In the genomic region with DNA sequence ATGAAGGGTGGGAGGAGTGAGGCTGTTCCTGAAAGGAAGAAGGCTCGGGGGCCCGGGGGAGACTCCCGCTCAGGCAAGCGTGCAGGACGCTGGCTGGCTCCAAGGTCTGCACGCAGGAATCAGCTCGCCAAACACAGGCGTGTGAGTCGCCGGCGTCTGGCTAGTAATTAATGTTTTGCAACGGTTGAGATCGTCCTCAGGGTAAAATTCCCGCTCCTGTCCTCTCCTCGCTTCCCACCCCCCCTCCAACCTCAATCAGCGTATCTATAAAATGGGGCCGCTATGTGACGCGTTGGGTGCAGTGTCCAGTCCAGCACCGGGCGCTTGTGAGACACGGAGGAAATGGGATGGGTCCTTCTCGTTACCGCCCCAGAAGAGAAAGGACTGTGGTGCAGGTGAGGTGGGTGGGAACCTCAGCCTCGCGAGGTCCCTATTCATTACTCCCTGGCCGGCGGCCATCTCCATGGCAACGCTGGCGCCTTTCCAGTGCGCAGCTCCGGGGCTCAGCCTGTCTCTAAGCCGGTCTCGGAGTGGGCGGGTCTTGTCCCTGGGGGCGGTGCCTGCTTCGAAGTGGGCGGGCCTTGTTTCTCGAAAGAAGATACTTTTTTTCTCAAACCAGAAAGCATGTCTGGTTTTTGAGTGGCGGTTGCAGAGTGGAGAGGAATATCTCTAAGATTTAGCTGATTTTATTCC, we compare ENCODE assay signal across 8 cellular contexts. TPM values are rescaled to one million over a fixed set of nuclear protein-coding genes. Genes with fewer than 3 reads are reported as not detected.
A peak's percentile ranks its signal among the peaks of the same experiment; 100 is the strongest.
DNase-seq lines count a peak whose midpoint lies in the region; ATAC-seq and TF ChIP-seq lines count a peak whose summit lies in the region.

No MANE protein-coding gene starts in this region.

- peak; percentile 94 for ATAC-seq in GM19035 (IDR thresholded peaks at IDR 0.05; ENCODE audit: unreplicated experiment)
- ATAC-seq in HG03469 (IDR thresholded peaks at IDR 0.05; ENCODE audit: unreplicated experiment) = peak; percentile 92

- WGBS in liver = 2% methylated on average over 40 of the region's 40 CpGs

- no peak overlapping the region for H3K9ac ChIP-seq in liver (ENCODE audit: low read depth in 1 of 2, low read length in 2 of 2)

- peak in 1 of 2 donors; percentile 17 for TF ChIP-seq RAD21 in liver (IDR thresholded peaks at IDR 0.05)

- H3K27ac ChIP-seq in ACC112 (ENCODE audit: low read depth, low read length) = no peak overlapping the region
- no peak overlapping the region for H3K27ac ChIP-seq in liver (ENCODE audit: low read depth in 1 of 2, low read length in 2 of 2)

- H3K27me3 ChIP-seq in ACC112 (ENCODE audit: insufficient read depth, low read length) (no peaks in the 10 kb centered on the region; the same call in 1 of the 2 replicates), liver (ENCODE audit: control insufficient read depth in 4 of 4, insufficient read depth in 4 of 4, low read length in 3 of 4) (no peaks in the 10 kb centered on the region)

- H3K4me3 ChIP-seq in ACC112 (ENCODE audit: low read depth, low read length) (peak overlapping the region; percentile 74), liver (ENCODE audit: low read depth in 1 of 3, low read length in 3 of 3) (peak overlapping the region in 2 of 3 donors; percentile 9 to 35)

- TF ChIP-seq CTCF in liver (IDR thresholded peaks at IDR 0.05; ENCODE audit: low read depth, low read length, missing input control) = no peak

- H3K4me1 ChIP-seq in ACC112 (ENCODE audit: control insufficient read depth, insufficient read depth, low read length, unreplicated experiment) = peaks cover 8% of the 10 kb centered on the region
- peaks cover 4 to 28% (median 23%) of the 10 kb centered on the region in 4 donors for H3K4me1 ChIP-seq in liver (ENCODE audit: control insufficient read depth in 4 of 4, insufficient read depth in 4 of 4, low read length in 3 of 4)

- peak; percentile 99 for DNase-seq in NCI-H69 (lab: John Stamatoyannopoulos, UW)
- peak; percentile 97 to 98 for DNase-seq in activated CD4-positive, alpha-beta T cell treated with anti-CD3 and anti-CD28 coated beads, Interleukin-2, amount 50 U/mL, for 48 hours
- DNase-seq in dermis microvascular lymphatic vessel endothelial cell (ENCODE audit: low read depth in 2 of 2) = peak; percentile 86 to 93
- peak; percentile 94 for DNase-seq in stimulated activated CD4-positive, alpha-beta T cell treated with anti-CD3 and anti-CD28 coated beads, Interleukin-2, amount 100 ng/mL, for 48 hours

- no peaks in the 10 kb centered on the region for H3K79me2 ChIP-seq in ACC112 (ENCODE audit: control insufficient read depth, insufficient read depth, low read length, unreplicated experiment)

- no peaks in the 10 kb centered on the region for H3K9me3 ChIP-seq in liver (ENCODE audit: control insufficient read depth in 4 of 4, low read length in 3 of 4)

- H3K36me3 ChIP-seq in ACC112 (ENCODE audit: insufficient read depth, low read length) = no peaks in the 10 kb centered on the region
- H3K36me3 ChIP-seq in liver (ENCODE audit: control insufficient read depth in 4 of 4, insufficient read depth in 3 of 4, low read depth in 1 of 4, low read length in 3 of 4) = peaks cover 0 to under 1% (median 0%) of the 10 kb centered on the region in 4 donors

- H2AFZ ChIP-seq in ACC112 (ENCODE audit: low read length, unreplicated experiment) = peak overlapping the region; percentile 65

TF ChIP-seq in liver, 16 proteins besides CTCF, POLR2A, EP300 and RAD21:
- TF ChIP-seq FOXA2 (IDR thresholded peaks at IDR 0.05) (no peak), HNF4G (IDR thresholded peaks at IDR 0.05) (no peak), SP1 (IDR thresholded peaks at IDR 0.05) (peak; percentile 72), NR2F2 (IDR thresholded peaks at IDR 0.05) (no peak), JUND (IDR thresholded peaks at IDR 0.05) (no peak), EGR1 (IDR thresholded peaks at IDR 0.05; ENCODE audit: low read depth in 2 of 2) (no peak), FOXA1 (IDR thresholded peaks at IDR 0.05) (no peak), TAF1 (conservative IDR thresholded peaks at IDR 0.05) (no peak), RXRA (IDR thresholded peaks at IDR 0.05) (no peak), GABPA (IDR thresholded peaks at IDR 0.05 in 1 of 2, conservative IDR thresholded peaks at IDR 0.05 in 1 of 2) (peak in 1 of 2 donors; percentile 12), HNF4A (conservative IDR thresholded peaks at IDR 0.05) (peak in 1 of 2 donors; percentile 57), YY1 (IDR thresholded peaks at IDR 0.05) (no peak)
- TF ChIP-seq, protein P1, sequence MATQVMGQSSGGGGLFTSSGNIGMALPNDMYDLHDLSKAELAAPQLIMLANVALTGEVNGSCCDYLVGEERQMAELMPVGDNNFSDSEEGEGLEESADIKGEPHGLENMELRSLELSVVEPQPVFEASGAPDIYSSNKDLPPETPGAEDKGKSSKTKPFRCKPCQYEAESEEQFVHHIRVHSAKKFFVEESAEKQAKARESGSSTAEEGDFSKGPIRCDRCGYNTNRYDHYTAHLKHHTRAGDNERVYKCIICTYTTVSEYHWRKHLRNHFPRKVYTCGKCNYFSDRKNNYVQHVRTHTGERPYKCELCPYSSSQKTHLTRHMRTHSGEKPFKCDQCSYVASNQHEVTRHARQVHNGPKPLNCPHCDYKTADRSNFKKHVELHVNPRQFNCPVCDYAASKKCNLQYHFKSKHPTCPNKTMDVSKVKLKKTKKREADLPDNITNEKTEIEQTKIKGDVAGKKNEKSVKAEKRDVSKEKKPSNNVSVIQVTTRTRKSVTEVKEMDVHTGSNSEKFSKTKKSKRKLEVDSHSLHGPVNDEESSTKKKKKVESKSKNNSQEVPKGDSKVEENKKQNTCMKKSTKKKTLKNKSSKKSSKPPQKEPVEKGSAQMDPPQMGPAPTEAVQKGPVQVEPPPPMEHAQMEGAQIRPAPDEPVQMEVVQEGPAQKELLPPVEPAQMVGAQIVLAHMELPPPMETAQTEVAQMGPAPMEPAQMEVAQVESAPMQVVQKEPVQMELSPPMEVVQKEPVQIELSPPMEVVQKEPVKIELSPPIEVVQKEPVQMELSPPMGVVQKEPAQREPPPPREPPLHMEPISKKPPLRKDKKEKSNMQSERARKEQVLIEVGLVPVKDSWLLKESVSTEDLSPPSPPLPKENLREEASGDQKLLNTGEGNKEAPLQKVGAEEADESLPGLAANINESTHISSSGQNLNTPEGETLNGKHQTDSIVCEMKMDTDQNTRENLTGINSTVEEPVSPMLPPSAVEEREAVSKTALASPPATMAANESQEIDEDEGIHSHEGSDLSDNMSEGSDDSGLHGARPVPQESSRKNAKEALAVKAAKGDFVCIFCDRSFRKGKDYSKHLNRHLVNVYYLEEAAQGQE (IDR thresholded peaks at IDR 0.05) = no peak
- TF ChIP-seq, protein P2, sequence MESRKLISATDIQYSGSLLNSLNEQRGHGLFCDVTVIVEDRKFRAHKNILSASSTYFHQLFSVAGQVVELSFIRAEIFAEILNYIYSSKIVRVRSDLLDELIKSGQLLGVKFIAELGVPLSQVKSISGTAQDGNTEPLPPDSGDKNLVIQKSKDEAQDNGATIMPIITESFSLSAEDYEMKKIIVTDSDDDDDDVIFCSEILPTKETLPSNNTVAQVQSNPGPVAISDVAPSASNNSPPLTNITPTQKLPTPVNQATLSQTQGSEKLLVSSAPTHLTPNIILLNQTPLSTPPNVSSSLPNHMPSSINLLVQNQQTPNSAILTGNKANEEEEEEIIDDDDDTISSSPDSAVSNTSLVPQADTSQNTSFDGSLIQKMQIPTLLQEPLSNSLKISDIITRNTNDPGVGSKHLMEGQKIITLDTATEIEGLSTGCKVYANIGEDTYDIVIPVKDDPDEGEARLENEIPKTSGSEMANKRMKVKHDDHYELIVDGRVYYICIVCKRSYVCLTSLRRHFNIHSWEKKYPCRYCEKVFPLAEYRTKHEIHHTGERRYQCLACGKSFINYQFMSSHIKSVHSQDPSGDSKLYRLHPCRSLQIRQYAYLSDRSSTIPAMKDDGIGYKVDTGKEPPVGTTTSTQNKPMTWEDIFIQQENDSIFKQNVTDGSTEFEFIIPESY (IDR thresholded peaks at IDR 0.05) = peak; percentile 53
- TF ChIP-seq, protein P3, sequence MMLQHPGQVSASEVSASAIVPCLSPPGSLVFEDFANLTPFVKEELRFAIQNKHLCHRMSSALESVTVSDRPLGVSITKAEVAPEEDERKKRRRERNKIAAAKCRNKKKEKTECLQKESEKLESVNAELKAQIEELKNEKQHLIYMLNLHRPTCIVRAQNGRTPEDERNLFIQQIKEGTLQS (IDR thresholded peaks at IDR 0.05) = no peak
- TF ChIP-seq, protein P4, sequence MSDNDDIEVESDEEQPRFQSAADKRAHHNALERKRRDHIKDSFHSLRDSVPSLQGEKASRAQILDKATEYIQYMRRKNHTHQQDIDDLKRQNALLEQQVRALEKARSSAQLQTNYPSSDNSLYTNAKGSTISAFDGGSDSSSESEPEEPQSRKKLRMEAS (IDR thresholded peaks at IDR 0.05) = no peak

RNA-seq across cellular contexts. Expression of a gene that starts 6.5 kb away (rescaled TPM):
- 1.9 and 3.5 TPM in 2 replicates for total RNA-seq in dermis microvascular lymphatic vessel endothelial cell
- total RNA-seq in liver = under 1 TPM; 0.92 to 0.93 TPM
- polyA plus RNA-seq in liver = 1 to 10 TPM; 1.4 to 3.3 TPM

RNA-seq across cellular contexts. Expression of a gene that starts 12.2 kb away (rescaled TPM):
- 2.6 and 3.3 TPM in 2 replicates for total RNA-seq in dermis microvascular lymphatic vessel endothelial cell
- total RNA-seq in liver = 1 to 10 TPM; 2.2 to 2.3 TPM
- polyA plus RNA-seq in liver = 1 to 10 TPM; 1.1 to 4.3 TPM

RNA-seq across cellular contexts. Expression of a gene that starts 13.0 kb away (rescaled TPM):
- total RNA-seq in dermis microvascular lymphatic vessel endothelial cell (6.9 and 11.9 TPM in 2 replicates), liver (1 to 10 TPM; 6.7 to 8.8 TPM)
- 10 to 100 TPM; 11.5 to 12.3 TPM for polyA plus RNA-seq in liver

RNA-seq across cellular contexts. Expression of a gene that starts 18.3 kb away (rescaled TPM):
- total RNA-seq in dermis microvascular lymphatic vessel endothelial cell (0.39 and 1.5 TPM in 2 replicates), liver (1 to 10 TPM; 1.4 to 1.8 TPM)
- 1 to 10 TPM in 1 of 2 donors, under 1 TPM in 1; 0.38 to 3.1 TPM for polyA plus RNA-seq in liver

RNA-seq across cellular contexts. Expression of a gene that starts 37.2 kb away (rescaled TPM):
- total RNA-seq in dermis microvascular lymphatic vessel endothelial cell = 3.3 and 4.9 TPM in 2 replicates
- total RNA-seq in liver = 1 to 10 TPM; 3.9 to 6.0 TPM
- polyA plus RNA-seq in liver = 1 to 10 TPM in 1 of 2 donors, under 1 TPM in 1; 0.79 to 3.6 TPM
